ENCODE assay signal across 24 cellular contexts in the genomic region with DNA sequence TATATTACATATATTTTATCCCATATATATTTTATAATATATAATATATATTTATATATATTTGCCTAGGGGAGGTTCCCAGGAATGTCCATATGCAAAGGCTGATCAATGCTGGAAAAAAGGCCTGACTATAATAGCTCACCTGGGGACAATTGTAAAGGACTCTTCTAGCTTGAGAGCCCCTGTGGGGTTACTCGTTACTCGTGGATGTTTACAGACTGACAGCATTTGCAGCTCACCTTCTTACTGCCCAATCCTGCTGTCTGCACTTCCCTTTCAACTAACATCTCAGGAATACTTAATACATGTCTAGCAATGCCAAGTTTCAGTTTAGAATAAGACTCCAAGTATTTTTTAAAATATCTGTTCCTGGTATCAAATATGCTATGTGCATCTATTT.
"Had no signal": no experiment of that assay in that cellular context is flagged by ENCODE, and none has a peak within 500 bp of the region (broad histone marks: within the 10 kb centered on the region; RNA-seq: fewer than 3 reads in every experiment).

No MANE protein-coding gene starts in this region.

- H3K4me3 ChIP-seq: coronary artery, esophagus squamous epithelium, gastrocnemius medialis, right lobe of liver, skin epidermis, tibial artery had no signal

- H3K4me1 ChIP-seq: esophagus squamous epithelium, gastrocnemius medialis, right lobe of liver, tibial artery had no signal

- H3K36me3 ChIP-seq: esophagus squamous epithelium, gastrocnemius medialis, neutrophil, right lobe of liver, tibial artery had no signal

- DNase-seq: activated CD4-positive, alpha-beta T cell treated with anti-CD3 and anti-CD28 coated beads, Interleukin-2, amount 10 ng/mL, durations not matched to agents 7 days and 5 days; activated CD4-positive, CD25-positive, alpha-beta regulatory T cell treated with anti-CD3 and anti-CD28 coated beads, Interleukin-2, amount 50 U/mL, for 72 hours; activated CD8-positive, alpha-beta memory T cell treated with anti-CD3 and anti-CD28 coated beads, Interleukin-2, amount 10 ng/mL, durations not matched to agents 7 days and 5 days; activated CD8-positive, alpha-beta T cell treated with anti-CD3 and anti-CD28 coated beads for 36 hours; activated effector memory CD4-positive, alpha-beta T cell treated with anti-CD3 and anti-CD28 coated beads, Interleukin-2, amount 50 U/mL, for 16 hours; activated naive CD4-positive, alpha-beta T cell treated with anti-CD3 and anti-CD28 coated beads, Interleukin-2, amount 10 ng/mL, durations not matched to agents 7 days and 5 days; activated T-cell treated with anti-CD3 and anti-CD28 coated beads for 4 hours; amygdala; cerebellar nuclear complex; esophagus squamous epithelium; gastrocnemius medialis; hippocampal formation; kidney; midbrain; natural killer cell; right lobe of liver; stimulated activated CD4-positive, alpha-beta T cell treated with anti-CD3 and anti-CD28 coated beads, Interleukin-1b, Interleukin-23, amount 100 ng/mL, for 48 hours; substantia nigra; tibial artery had no signal

- ATAC-seq: activated CD8-positive, alpha-beta memory T cell treated with anti-CD3 and anti-CD28 coated beads, Interleukin-2, amount 10 ng/mL, durations not matched to agents 7 days and 5 days; activated CD8-positive, alpha-beta T cell treated with anti-CD3 and anti-CD28 coated beads for 36 hours; gastrocnemius medialis; left lobe of liver; natural killer cell; right lobe of liver had no signal

- H3K9me3 ChIP-seq: gastrocnemius medialis, neutrophil, right lobe of liver, tibial artery had no signal

- H3K27me3 ChIP-seq: esophagus squamous epithelium, gastrocnemius medialis, neutrophil, right lobe of liver, tibial artery had no signal

- H3K27ac ChIP-seq: coronary artery, esophagus squamous epithelium, gastrocnemius medialis, neutrophil, right lobe of liver, skin epidermis, tibial artery, VCaP had no signal
